20 cellular contexts compared by ENCODE assay signal in the genomic region with DNA sequence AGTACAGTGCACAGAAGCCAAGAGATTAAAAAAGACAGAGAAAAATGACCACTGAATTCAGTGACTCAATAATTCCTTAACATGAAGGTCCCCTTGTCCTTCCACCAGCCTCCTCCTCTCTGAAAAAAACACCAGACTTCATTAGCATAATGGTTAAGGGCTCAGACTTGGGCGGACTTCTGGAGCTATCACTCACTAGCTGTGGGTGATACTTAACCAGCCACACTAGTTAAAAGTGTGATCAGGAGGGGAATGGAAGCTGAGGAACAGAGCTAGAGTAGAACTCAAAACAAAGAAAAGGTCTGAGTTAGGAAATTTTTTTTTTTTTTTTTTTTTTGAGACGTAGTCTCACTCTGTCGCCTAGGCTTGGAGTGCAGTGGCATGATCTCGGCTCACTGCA. TPM values are rescaled to one million over a fixed set of nuclear protein-coding genes. Genes with fewer than 3 reads are reported as not detected.
DNase-seq lines count a peak whose midpoint lies in the region; ATAC-seq, FAIRE-seq and TF ChIP-seq lines count a peak whose summit lies in the region.
"Had no signal": no experiment of that assay in that cellular context is flagged by ENCODE, and none has a peak within 500 bp of the region (broad histone marks: within the 10 kb centered on the region; RNA-seq: fewer than 3 reads in every experiment).

No MANE protein-coding gene starts in this region.

- peak overlapping the region; percentile 59 for H3K27ac Mint-ChIP-seq in activated B cell treated with CpG ODN at 0.5 μM for 24 hours

- peaks cover 60% of the 10 kb centered on the region for H3K4me1 Mint-ChIP-seq in activated T-cell treated with anti-CD3 and anti-CD28 coated beads, Interleukin-2, amount 50 U/mL, for 4 hours (ENCODE audit: low read depth)
- H3K4me1 Mint-ChIP-seq in activated B cell treated with CpG ODN at 0.5 μM for 24 hours: peaks cover 66% of the 10 kb centered on the region

- ATAC-seq in activated T-cell treated with anti-CD3 and anti-CD28 coated beads, Interleukin-2, amount 50 U/mL, for 4 hours: peak; percentile 31 to 38
- no peak for ATAC-seq in activated B cell treated with CpG ODN at 0.5 μM for 24 hours (ENCODE audit: low read depth)
- ATAC-seq in stimulated activated naive CD8-positive, alpha-beta T cell treated with anti-CD3 and anti-CD28 coated beads, Interleukin-15, Interleukin-2, amounts not matched to agents 100 U/mL and 50 U/mL, for 24 hours: peak; percentile 86
- no peak for ATAC-seq in HG03469 (IDR thresholded peaks at IDR 0.05; ENCODE audit: unreplicated experiment)

- intact Hi-C loops in activated B cell treated with CpG ODN at 0.5 μM for 24 hours (cut with micrococcal nuclease): no loop called here

- no peaks in the 10 kb centered on the region for H3K27me3 Mint-ChIP-seq in activated T-cell treated with anti-CD3 and anti-CD28 coated beads, Interleukin-2, amount 50 U/mL, for 4 hours (ENCODE audit: low read depth)
- H3K27me3 Mint-ChIP-seq in activated B cell treated with CpG ODN at 0.5 μM for 24 hours: no peaks in the 10 kb centered on the region

- TF ChIP-seq CTCF in activated B cell treated with CpG ODN at 0.5 μM for 24 hours (IDR thresholded peaks at IDR 0.05): no peak
- no peak for TF ChIP-seq CTCF in D721Med (IDR thresholded peaks at IDR 0.05; ENCODE audit: insufficient read depth, missing control alignments)

- H3K4me3 Mint-ChIP-seq in activated T-cell treated with anti-CD3 and anti-CD28 coated beads, Interleukin-2, amount 50 U/mL, for 4 hours: peak overlapping the region; percentile 9
- no peak overlapping the region for H3K4me3 Mint-ChIP-seq in activated B cell treated with CpG ODN at 0.5 μM for 24 hours
- H3K4me3 Mint-ChIP-seq: activated CD4-positive, alpha-beta T cell treated with anti-CD3 and anti-CD28 coated beads, Interleukin-2, amount 10 ng/mL, durations not matched to agents 7 days and 5 days had no signal

- no peak for FAIRE-seq in D721Med (lab: Jason Lieb, UNC)
- FAIRE-seq: bronchial epithelial cell had no signal

- H3K36me3 Mint-ChIP-seq in activated T-cell treated with anti-CD3 and anti-CD28 coated beads, Interleukin-2, amount 50 U/mL, for 4 hours (ENCODE audit: insufficient read depth): peaks cover 2% of the 10 kb centered on the region
- H3K36me3 Mint-ChIP-seq in activated B cell treated with CpG ODN at 0.5 μM for 24 hours (ENCODE audit: low read depth): peaks cover 9% of the 10 kb centered on the region

- CTCF ChIA-PET in activated B cell treated with CpG ODN at 0.5 μM for 24 hours (lab: Charles Lee): interaction anchor here (0.9 kb wide), 1 partner anchor 55 kb away, joined by 3 read pairs; no protein-coding TSS in a partner anchor

- POLR2A ChIA-PET in activated B cell treated with CpG ODN at 0.5 μM for 24 hours (lab: Charles Lee): interaction anchor here (0.6 to 1.0 kb wide), 3 partner anchors 9 to 387 kb away, joined by 3 to 4 read pairs (median 4); a partner anchor contains a TSS

- DNase-seq in activated T-cell treated with anti-CD3 and anti-CD28 coated beads, Interleukin-2, amount 50 U/mL, for 4 hours: no peak
- DNase-seq in activated T-cell treated with anti-CD3 and anti-CD28 coated beads for 4 hours (no peak), activated B cell treated with CpG ODN at 0.5 μM for 24 hours (no peak), kidney tubule cell (ENCODE audit: low spot score) (peak; percentile 23), D721Med (ENCODE audit: insufficient read length, low spot score) (no peak)
- peak; percentile 36 for DNase-seq in stimulated activated naive CD8-positive, alpha-beta T cell treated with anti-CD3 and anti-CD28 coated beads, Interleukin-15, Interleukin-2, amounts not matched to agents 100 U/mL and 50 U/mL, for 24 hours
- DNase-seq in effector CD4-positive, alpha-beta T cell: no peak
- DNase-seq: ACHN; activated CD4-positive, alpha-beta T cell treated with anti-CD3 and anti-CD28 coated beads, Interleukin-2, amount 10 ng/mL, durations not matched to agents 7 days and 5 days; activated gamma-delta T cell treated with Interleukin-2 at 50 U/mL for 16 hours; COR-L47; effector CD8-positive, alpha-beta T cell; GF-D8; left cardiac atrium; NCI-H187 treated with DMSO at 0.1 percent for 48 hours; NCI-H69; stimulated activated CD4-positive, alpha-beta T cell treated with anti-CD3 and anti-CD28 coated beads, Interleukin-1b, Interleukin-23, amount 100 ng/mL, for 48 hours; tibial artery had no signal

- no peaks in the 10 kb centered on the region for H3K9me3 Mint-ChIP-seq in activated T-cell treated with anti-CD3 and anti-CD28 coated beads, Interleukin-2, amount 50 U/mL, for 4 hours
- H3K9me3 Mint-ChIP-seq in activated B cell treated with CpG ODN at 0.5 μM for 24 hours: no peaks in the 10 kb centered on the region
- H3K9me3 Mint-ChIP-seq: activated CD4-positive, alpha-beta T cell treated with anti-CD3 and anti-CD28 coated beads, Interleukin-2, amount 10 ng/mL, durations not matched to agents 7 days and 5 days had no signal

RNA-seq across cellular contexts. Expression of a gene that starts 23.2 kb away (rescaled TPM):
- 1 to 10 TPM; 2.8 to 3.2 (median 3.1) TPM for total RNA-seq in activated T-cell treated with anti-CD3 and anti-CD28 coated beads, Interleukin-2, amount 50 U/mL, for 4 hours
- total RNA-seq in activated B cell treated with CpG ODN at 0.5 μM for 24 hours: 37.1 and 40.6 TPM in 2 replicates

Comparison
In these comparisons a context has a peak if more than half of its experiments do, and no peak if none do; other contexts are left out.
1. ATAC-seq: peak in activated T-cell treated with anti-CD3 and anti-CD28 coated beads, Interleukin-2, amount 50 U/mL, for 4 hours (2 of 2) and stimulated activated naive CD8-positive, alpha-beta T cell treated with anti-CD3 and anti-CD28 coated beads, Interleukin-15, Interleukin-2, amounts not matched to agents 100 U/mL and 50 U/mL, for 24 hours (single experiment); none in activated B cell treated with CpG ODN at 0.5 μM for 24 hours (single experiment) and HG03469 (single experiment).
2. DNase-seq: peak in kidney tubule cell (single experiment) and stimulated activated naive CD8-positive, alpha-beta T cell treated with anti-CD3 and anti-CD28 coated beads, Interleukin-15, Interleukin-2, amounts not matched to agents 100 U/mL and 50 U/mL, for 24 hours (single experiment); none in activated T-cell treated with anti-CD3 and anti-CD28 coated beads, Interleukin-2, amount 50 U/mL, for 4 hours (single experiment), activated T-cell treated with anti-CD3 and anti-CD28 coated beads for 4 hours (single experiment), activated B cell treated with CpG ODN at 0.5 μM for 24 hours (single experiment), effector CD4-positive, alpha-beta T cell (single experiment) and D721Med (single experiment).